Comparison of ENCODE assay signal across 2 cellular contexts in the genomic region with DNA sequence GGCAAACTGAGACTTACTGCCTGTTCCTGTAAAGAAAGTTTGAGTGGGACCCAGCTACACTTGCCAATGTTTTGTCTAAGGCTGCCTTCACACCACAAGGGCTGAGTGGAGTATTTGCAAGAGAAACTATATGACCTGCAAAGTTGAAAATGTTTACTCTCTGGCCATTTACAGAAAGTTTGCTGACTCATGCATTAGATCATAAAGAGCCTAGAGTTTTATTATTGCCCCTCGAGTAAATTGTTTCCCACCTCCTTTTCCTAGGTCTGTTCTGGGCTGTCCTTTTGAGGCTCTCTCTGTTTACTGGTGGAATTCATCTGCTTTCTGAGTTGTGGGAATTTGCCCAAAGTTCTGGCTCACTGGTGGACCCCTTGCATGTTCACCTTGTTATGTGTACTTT.
TF ChIP-seq lines count a peak whose summit lies in the region.

No MANE protein-coding gene starts in this region.

TF ChIP-seq in GM23338, 12 proteins besides CTCF, POLR2A, EP300 and RAD21 (continued from another document):
- no peak for TF ChIP-seq NANOG (IDR thresholded peaks at IDR 0.05; ENCODE audit: borderline replicate concordance)
- TF ChIP-seq ZNF331 (CRISPR knock-in tag; IDR thresholded peaks at IDR 0.05; ENCODE audit: low read depth): no peak
- TF ChIP-seq EZH2 (IDR thresholded peaks at IDR 0.05; ENCODE audit: low read depth, unreplicated experiment): no peak
- TF ChIP-seq ZNF114 (CRISPR knock-in tag; IDR thresholded peaks at IDR 0.05): no peak
- TF ChIP-seq, protein P1, sequence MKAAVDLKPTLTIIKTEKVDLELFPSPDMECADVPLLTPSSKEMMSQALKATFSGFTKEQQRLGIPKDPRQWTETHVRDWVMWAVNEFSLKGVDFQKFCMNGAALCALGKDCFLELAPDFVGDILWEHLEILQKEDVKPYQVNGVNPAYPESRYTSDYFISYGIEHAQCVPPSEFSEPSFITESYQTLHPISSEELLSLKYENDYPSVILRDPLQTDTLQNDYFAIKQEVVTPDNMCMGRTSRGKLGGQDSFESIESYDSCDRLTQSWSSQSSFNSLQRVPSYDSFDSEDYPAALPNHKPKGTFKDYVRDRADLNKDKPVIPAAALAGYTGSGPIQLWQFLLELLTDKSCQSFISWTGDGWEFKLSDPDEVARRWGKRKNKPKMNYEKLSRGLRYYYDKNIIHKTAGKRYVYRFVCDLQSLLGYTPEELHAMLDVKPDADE (IDR thresholded peaks at IDR 0.05): no peak
- no peak for TF ChIP-seq POLR2AphosphoS5 (IDR thresholded peaks at IDR 0.05; ENCODE audit: low read depth)
- TF ChIP-seq, protein P2, sequence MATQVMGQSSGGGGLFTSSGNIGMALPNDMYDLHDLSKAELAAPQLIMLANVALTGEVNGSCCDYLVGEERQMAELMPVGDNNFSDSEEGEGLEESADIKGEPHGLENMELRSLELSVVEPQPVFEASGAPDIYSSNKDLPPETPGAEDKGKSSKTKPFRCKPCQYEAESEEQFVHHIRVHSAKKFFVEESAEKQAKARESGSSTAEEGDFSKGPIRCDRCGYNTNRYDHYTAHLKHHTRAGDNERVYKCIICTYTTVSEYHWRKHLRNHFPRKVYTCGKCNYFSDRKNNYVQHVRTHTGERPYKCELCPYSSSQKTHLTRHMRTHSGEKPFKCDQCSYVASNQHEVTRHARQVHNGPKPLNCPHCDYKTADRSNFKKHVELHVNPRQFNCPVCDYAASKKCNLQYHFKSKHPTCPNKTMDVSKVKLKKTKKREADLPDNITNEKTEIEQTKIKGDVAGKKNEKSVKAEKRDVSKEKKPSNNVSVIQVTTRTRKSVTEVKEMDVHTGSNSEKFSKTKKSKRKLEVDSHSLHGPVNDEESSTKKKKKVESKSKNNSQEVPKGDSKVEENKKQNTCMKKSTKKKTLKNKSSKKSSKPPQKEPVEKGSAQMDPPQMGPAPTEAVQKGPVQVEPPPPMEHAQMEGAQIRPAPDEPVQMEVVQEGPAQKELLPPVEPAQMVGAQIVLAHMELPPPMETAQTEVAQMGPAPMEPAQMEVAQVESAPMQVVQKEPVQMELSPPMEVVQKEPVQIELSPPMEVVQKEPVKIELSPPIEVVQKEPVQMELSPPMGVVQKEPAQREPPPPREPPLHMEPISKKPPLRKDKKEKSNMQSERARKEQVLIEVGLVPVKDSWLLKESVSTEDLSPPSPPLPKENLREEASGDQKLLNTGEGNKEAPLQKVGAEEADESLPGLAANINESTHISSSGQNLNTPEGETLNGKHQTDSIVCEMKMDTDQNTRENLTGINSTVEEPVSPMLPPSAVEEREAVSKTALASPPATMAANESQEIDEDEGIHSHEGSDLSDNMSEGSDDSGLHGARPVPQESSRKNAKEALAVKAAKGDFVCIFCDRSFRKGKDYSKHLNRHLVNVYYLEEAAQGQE (IDR thresholded peaks at IDR 0.05; ENCODE audit: unreplicated experiment): no peak

TF ChIP-seq in IMR-90, 13 proteins besides CTCF, POLR2A, EP300 and RAD21:
- TF ChIP-seq, protein P3, sequence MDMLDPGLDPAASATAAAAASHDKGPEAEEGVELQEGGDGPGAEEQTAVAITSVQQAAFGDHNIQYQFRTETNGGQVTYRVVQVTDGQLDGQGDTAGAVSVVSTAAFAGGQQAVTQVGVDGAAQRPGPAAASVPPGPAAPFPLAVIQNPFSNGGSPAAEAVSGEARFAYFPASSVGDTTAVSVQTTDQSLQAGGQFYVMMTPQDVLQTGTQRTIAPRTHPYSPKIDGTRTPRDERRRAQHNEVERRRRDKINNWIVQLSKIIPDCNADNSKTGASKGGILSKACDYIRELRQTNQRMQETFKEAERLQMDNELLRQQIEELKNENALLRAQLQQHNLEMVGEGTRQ (IDR thresholded peaks at IDR 0.05; ENCODE audit: low read depth, low read length): no peak
- TF ChIP-seq, protein P4, sequence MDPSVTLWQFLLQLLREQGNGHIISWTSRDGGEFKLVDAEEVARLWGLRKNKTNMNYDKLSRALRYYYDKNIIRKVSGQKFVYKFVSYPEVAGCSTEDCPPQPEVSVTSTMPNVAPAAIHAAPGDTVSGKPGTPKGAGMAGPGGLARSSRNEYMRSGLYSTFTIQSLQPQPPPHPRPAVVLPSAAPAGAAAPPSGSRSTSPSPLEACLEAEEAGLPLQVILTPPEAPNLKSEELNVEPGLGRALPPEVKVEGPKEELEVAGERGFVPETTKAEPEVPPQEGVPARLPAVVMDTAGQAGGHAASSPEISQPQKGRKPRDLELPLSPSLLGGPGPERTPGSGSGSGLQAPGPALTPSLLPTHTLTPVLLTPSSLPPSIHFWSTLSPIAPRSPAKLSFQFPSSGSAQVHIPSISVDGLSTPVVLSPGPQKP (IDR thresholded peaks at IDR 0.05; ENCODE audit: borderline replicate concordance, low read depth, low read length): no peak
- TF ChIP-seq NFE2L2 (IDR thresholded peaks at IDR 0.05; ENCODE audit: low read depth, low read length) (peak; percentile 40; the same call in 1 of the 2 replicates), MAZ (IDR thresholded peaks at IDR 0.05; ENCODE audit: borderline replicate concordance, low read depth, low read length) (no peak), MAFK (IDR thresholded peaks at IDR 0.05; ENCODE audit: low read depth, low read length) (peak; percentile 52), CHD1 (IDR thresholded peaks at IDR 0.05; ENCODE audit: low read depth, low read length) (no peak), CEBPB (IDR thresholded peaks at IDR 0.05; ENCODE audit: low read depth, low read length) (no peak)
